ENCODE assay signal across 18 cellular contexts in genomic region chr14:21112267-21112666, GRCh38. TPM values are rescaled to one million over a fixed set of nuclear protein-coding genes. Genes with fewer than 3 reads are reported as not detected.
DNase-seq lines count a peak whose midpoint lies in the region; ATAC-seq and TF ChIP-seq lines count a peak whose summit lies in the region.
"Had no signal": no experiment of that assay in that cellular context is flagged by ENCODE, and none has a peak within 500 bp of the region (broad histone marks: within the 10 kb centered on the region; RNA-seq: fewer than 3 reads in every experiment).

No MANE protein-coding gene starts in this region.

- no peak overlapping the region for H2BK15ac ChIP-seq in mesenchymal stem cell (ENCODE audit: low read depth, poor library complexity, severe bottlenecking)

- H4K8ac ChIP-seq in mesenchymal stem cell (ENCODE audit: low read length) = no peak overlapping the region

- WGBS in mesenchymal stem cell = 93% methylated on average over 3 of the region's 4 CpGs

- H3K27me3 ChIP-seq in GM23338 (ENCODE audit: insufficient read depth) = no peaks in the 10 kb centered on the region
- no peaks in the 10 kb centered on the region for H3K27me3 ChIP-seq in subcutaneous abdominal adipose tissue (ENCODE audit: control insufficient read depth in 5 of 5, insufficient read depth in 4 of 5, low read length in 5 of 5)
- H3K27me3 ChIP-seq in mesenchymal stem cell (ENCODE audit: control insufficient read depth in 1 of 2, insufficient read depth in 1 of 2, low read length in 2 of 2) = peaks cover 0 to 24% of the 10 kb centered on the region in 2 experiments
- no peaks in the 10 kb centered on the region for H3K27me3 ChIP-seq in colonic mucosa
- H3K27me3 ChIP-seq: BLaER1 had no signal

- no peak overlapping the region for H2AK5ac ChIP-seq in mesenchymal stem cell (ENCODE audit: low read length, severe bottlenecking)

- H3K36me3 ChIP-seq in GM23338 (ENCODE audit: insufficient read depth) (no peaks in the 10 kb centered on the region), subcutaneous abdominal adipose tissue (ENCODE audit: control insufficient read depth in 5 of 5, insufficient read depth in 5 of 5, low read length in 5 of 5) (no peaks in the 10 kb centered on the region), mesenchymal stem cell (ENCODE audit: control insufficient read depth in 1 of 2, insufficient read depth in 2 of 2, low read depth in 1 of 2, low read length in 2 of 2) (no peaks in the 10 kb centered on the region), colonic mucosa (no peaks in the 10 kb centered on the region)
- H3K36me3 ChIP-seq: BLaER1 had no signal

- H3K36me3 Mint-ChIP-seq in GM23338 (ENCODE audit: low read depth) = no peaks in the 10 kb centered on the region
- no peaks in the 10 kb centered on the region for H3K36me3 Mint-ChIP-seq in nephron progenitor cell (ENCODE audit: low read depth)
- H3K36me3 Mint-ChIP-seq: CD14-positive monocyte; CD4-positive, alpha-beta memory T cell had no signal

- H3K9me3 Mint-ChIP-seq in GM23338 = no peaks in the 10 kb centered on the region
- no peaks in the 10 kb centered on the region for H3K9me3 Mint-ChIP-seq in nephron progenitor cell
- H3K9me3 Mint-ChIP-seq: CD14-positive monocyte; CD4-positive, alpha-beta memory T cell; HFFc6 had no signal

- no peaks in the 10 kb centered on the region for H3K79me1 ChIP-seq in mesenchymal stem cell (replicated peaks; ENCODE audit: low read length, poor library complexity, severe bottlenecking)

- H3K4me1 Mint-ChIP-seq in GM23338 (peaks cover 25% of the 10 kb centered on the region), nephron progenitor cell (peaks cover 46% of the 10 kb centered on the region)
- H3K4me1 Mint-ChIP-seq: CD4-positive, alpha-beta memory T cell had no signal

- H2BK12ac ChIP-seq in mesenchymal stem cell (ENCODE audit: low read length in 2 of 2) = no peak overlapping the region

- H4K20me1 ChIP-seq in GM23338 (replicated peaks; ENCODE audit: insufficient read depth) = no peaks in the 10 kb centered on the region
- H4K20me1 ChIP-seq: BLaER1 had no signal

- H3K23ac ChIP-seq in mesenchymal stem cell (ENCODE audit: low read length in 2 of 2) = no peak overlapping the region

- H3K27ac ChIP-seq in GM23338 (ENCODE audit: low read depth) = no peak overlapping the region
- H3K27ac ChIP-seq in VCaP = peak overlapping the region; percentile 66
- H3K27ac ChIP-seq in subcutaneous abdominal adipose tissue (ENCODE audit: low read depth, low read length) = peak overlapping the region; percentile 100
- H3K27ac ChIP-seq in mesenchymal stem cell (ENCODE audit: low read length, poor library complexity, severe bottlenecking) = no peak overlapping the region
- no peak overlapping the region for H3K27ac ChIP-seq in colonic mucosa
- H3K27ac ChIP-seq: BLaER1 had no signal

- H2AFZ ChIP-seq in GM23338 (peak overlapping the region; percentile 18; the same call in 1 of the 2 replicates), mesenchymal stem cell (ENCODE audit: low read depth, low read length) (no peak overlapping the region)

- TF ChIP-seq CTCF in GM23338 (conservative IDR thresholded peaks at IDR 0.05; ENCODE audit: low read depth in 2 of 2) (no peak), VCaP (conservative IDR thresholded peaks at IDR 0.05) (no peak), nephron progenitor cell (IDR thresholded peaks at IDR 0.05) (no peak), colonic mucosa (IDR thresholded peaks at IDR 0.05) (no peak)

- H4K91ac ChIP-seq in mesenchymal stem cell (ENCODE audit: low read length) = no peak overlapping the region

- H3K4ac ChIP-seq in mesenchymal stem cell (ENCODE audit: low read depth in 1 of 2, low read length in 2 of 2) = no peak overlapping the region

- 0 out of 2 replicates have a peak, but pooled peaks cover 3% of the 10 kb centered on the region for H3K9me2 ChIP-seq in GM23338 (ENCODE audit: insufficient read depth)

- intact Hi-C loops in colonic mucosa (cut with DNase I) = no loop called here

- ATAC-seq in GM23338 = no peak
- ATAC-seq: HCT116 had no signal

- H2BK5ac ChIP-seq in mesenchymal stem cell (ENCODE audit: low read depth, low read length, poor library complexity, severe bottlenecking) = no peak overlapping the region

- peaks cover 2% of the 10 kb centered on the region for H3K27me3 Mint-ChIP-seq in GM23338 (ENCODE audit: insufficient read depth, low read depth, poor library complexity)
- H3K27me3 Mint-ChIP-seq in nephron progenitor cell (ENCODE audit: low read depth, poor library complexity) = peaks cover 3% of the 10 kb centered on the region
- H3K27me3 Mint-ChIP-seq: CD4-positive, alpha-beta memory T cell had no signal

- H3K27ac Mint-ChIP-seq in GM23338 (no peak overlapping the region), nephron progenitor cell (peak overlapping the region; percentile 19)
- H3K27ac Mint-ChIP-seq: CD14-positive monocyte; CD4-positive, alpha-beta memory T cell; HFFc6 had no signal

- no peaks in the 10 kb centered on the region for H3K9me3 ChIP-seq in subcutaneous abdominal adipose tissue (ENCODE audit: control insufficient read depth in 5 of 5, low read length in 5 of 5)
- H3K9me3 ChIP-seq in mesenchymal stem cell (ENCODE audit: control insufficient read depth, low read length) = no peaks in the 10 kb centered on the region
- H3K9me3 ChIP-seq in colonic mucosa = no peaks in the 10 kb centered on the region
- H3K9me3 ChIP-seq: BLaER1 had no signal

- no peak overlapping the region for H3K18ac ChIP-seq in mesenchymal stem cell (ENCODE audit: low read depth in 1 of 2, low read length in 2 of 2)

- no peak overlapping the region for H2BK120ac ChIP-seq in mesenchymal stem cell (ENCODE audit: low read depth, low read length)

- no peak overlapping the region for H3K4me3 Mint-ChIP-seq in GM23338
- H3K4me3 Mint-ChIP-seq in nephron progenitor cell = no peak overlapping the region
- H3K4me3 Mint-ChIP-seq: CD4-positive, alpha-beta memory T cell; HFFc6 had no signal

- no peaks in the 10 kb centered on the region for H3K79me2 ChIP-seq in GM23338 (replicated peaks; ENCODE audit: insufficient read depth)

- no peaks in the 10 kb centered on the region for H3F3A ChIP-seq in GM23338 (replicated peaks; ENCODE audit: low read depth)

- H3K4me2 ChIP-seq in GM23338 (no peak overlapping the region), mesenchymal stem cell (ENCODE audit: low read length, poor library complexity, severe bottlenecking) (no peak overlapping the region)
- H3K4me2 ChIP-seq: BLaER1 had no signal

- H3K4me3 ChIP-seq in GM23338 (no peak overlapping the region), subcutaneous abdominal adipose tissue (ENCODE audit: low read depth in 1 of 5, low read length in 5 of 5) (no peak overlapping the region), mesenchymal stem cell (ENCODE audit: insufficient read depth in 1 of 2, low read depth in 1 of 2, low read length in 2 of 2) (no peak overlapping the region), colonic mucosa (no peak overlapping the region)
- H3K4me3 ChIP-seq: BLaER1 had no signal

- no peak for DNase-seq in GM23338 (ENCODE audit: low spot score)
- DNase-seq in nephron progenitor cell = no peak
- DNase-seq in mesenchymal stem cell = no peak
- no peak for DNase-seq in colonic mucosa
- DNase-seq in activated CD4-positive, CD25-positive, alpha-beta regulatory T cell (lab: John Stamatoyannopoulos, UW) = no peak
- DNase-seq: CD4-positive, alpha-beta memory T cell; DMS153; DMS79; GDM1; GOT3; H7; HFFc6 had no signal

- H3K4me1 ChIP-seq in GM23338 (ENCODE audit: insufficient read depth) (peaks cover 9% of the 10 kb centered on the region), subcutaneous abdominal adipose tissue (ENCODE audit: control insufficient read depth in 5 of 5, insufficient read depth in 5 of 5, low read length in 5 of 5) (peaks cover 0 to 33% (median 7%) of the 10 kb centered on the region in 5 donors), mesenchymal stem cell (ENCODE audit: control insufficient read depth, insufficient read depth, low read depth, low read length) (peaks cover 2% of the 10 kb centered on the region), colonic mucosa (peaks cover 1% of the 10 kb centered on the region)
- H3K4me1 ChIP-seq: BLaER1 had no signal

- H3K14ac ChIP-seq in mesenchymal stem cell (ENCODE audit: low read length in 2 of 2) = no peak overlapping the region

- H3K9ac ChIP-seq in subcutaneous abdominal adipose tissue (ENCODE audit: low read length in 5 of 5) = no peak overlapping the region
- no peak overlapping the region for H3K9ac ChIP-seq in mesenchymal stem cell (ENCODE audit: low read length)
- H3K9ac ChIP-seq in colonic mucosa (ENCODE audit: low read depth in 2 of 2, low read length in 2 of 2) = no peak overlapping the region
- H3K9ac ChIP-seq: BLaER1 had no signal

RNA-seq across cellular contexts. Expression of gene TMEM253, which starts 11.4 kb away (rescaled TPM):
- 0.59 TPM in 1 of 2 replicates, not detected in the other for total RNA-seq in GM23338 (2014; rRNA removed; shearing (Covaris generic))
- polyA plus RNA-seq in GM23338 (2016; fragmentation: Nextera tagmentation; extraction: Ambion mirVana) = 0.95 and 2.7 TPM in 2 replicates
- 0.46 TPM for polyA plus RNA-seq in mesenchymal stem cell (2013, experiment 1 of 2)
- 0.40 TPM for polyA plus RNA-seq in mesenchymal stem cell (2013, experiment 2 of 2)
- 10 to 100 TPM; 28.8 to 48.3 TPM for total RNA-seq in colonic mucosa
- total RNA-seq: CD4-positive, alpha-beta memory T cell; Daoy had no signal
- polyA plus RNA-seq: CD14-positive monocyte; CD4-positive, alpha-beta memory T cell had no signal

RNA-seq across cellular contexts. Expression of gene ZNF219, which starts 13.8 kb away (rescaled TPM):
- total RNA-seq in GM23338 (2014; rRNA removed; shearing (Covaris generic)) = 148 and 153 TPM in 2 replicates
- polyA plus RNA-seq in GM23338 (2016; fragmentation: Nextera tagmentation; extraction: Ambion mirVana) = 35.5 and 37.7 TPM in 2 replicates
- 13.0 TPM for polyA plus RNA-seq in mesenchymal stem cell (2013, experiment 1 of 2)
- polyA plus RNA-seq in mesenchymal stem cell (2013, experiment 2 of 2) = 11.8 TPM
- total RNA-seq in colonic mucosa = 10 to 100 TPM; 44.0 to 79.6 TPM

RNA-seq across cellular contexts. Expression of gene ARHGEF40, which starts 42.2 kb away (rescaled TPM):
- 38.6 and 44.6 TPM in 2 replicates for total RNA-seq in GM23338 (2014; rRNA removed; shearing (Covaris generic))
- 17.7 and 21.5 TPM in 2 replicates for polyA plus RNA-seq in GM23338 (2016; fragmentation: Nextera tagmentation; extraction: Ambion mirVana)
- 30.1 TPM for polyA plus RNA-seq in mesenchymal stem cell (2013, experiment 1 of 2)
- polyA plus RNA-seq in mesenchymal stem cell (2013, experiment 2 of 2) = 27.5 TPM
- total RNA-seq in colonic mucosa = 10 to 100 TPM; 49.5 to 66.9 TPM

RNA-seq across cellular contexts. Expression of gene OR5AU1, which starts 43.6 kb away (rescaled TPM):
- total RNA-seq in GM23338 (2014; rRNA removed; shearing (Covaris generic)) = not detected in 2 replicates
- not detected in 2 replicates for polyA plus RNA-seq in GM23338 (2016; fragmentation: Nextera tagmentation; extraction: Ambion mirVana)
- not detected for polyA plus RNA-seq in mesenchymal stem cell (2013, experiment 1 of 2)
- not detected for polyA plus RNA-seq in mesenchymal stem cell (2013, experiment 2 of 2)
- not detected for total RNA-seq in colonic mucosa
- total RNA-seq: CD4-positive, alpha-beta memory T cell; Daoy; H7; HFFc6 had no signal
- polyA plus RNA-seq: CD14-positive monocyte; CD4-positive, alpha-beta memory T cell had no signal

RNA-seq across cellular contexts. Expression of gene RNASE8, which starts 54.6 kb away (rescaled TPM):
- not detected in 2 replicates for total RNA-seq in GM23338 (2014; rRNA removed; shearing (Covaris generic))
- polyA plus RNA-seq in GM23338 (2016; fragmentation: Nextera tagmentation; extraction: Ambion mirVana) = not detected in 2 replicates
- not detected for polyA plus RNA-seq in mesenchymal stem cell (2013, experiment 1 of 2)
- polyA plus RNA-seq in mesenchymal stem cell (2013, experiment 2 of 2) = not detected
- total RNA-seq in colonic mucosa = not detected
- total RNA-seq: CD4-positive, alpha-beta memory T cell; Daoy; H7; HFFc6 had no signal
- polyA plus RNA-seq: CD14-positive monocyte; CD4-positive, alpha-beta memory T cell had no signal

Comparison
In these comparisons a context has a peak if more than half of its experiments do, and no peak if none do; other contexts are left out.
1. H3K27ac ChIP-seq: peak in VCaP (single experiment) and subcutaneous abdominal adipose tissue (single experiment); none in GM23338 (single experiment), mesenchymal stem cell (single experiment) and colonic mucosa (single experiment).
2. RNA of gene TMEM253, which starts 11.4 kb away (total RNA-seq): 28.8 to 48.3 TPM in colonic mucosa; 0.59 TPM in GM23338; every median in the first group is over 10 times any median in the second.